In the genomic region with DNA sequence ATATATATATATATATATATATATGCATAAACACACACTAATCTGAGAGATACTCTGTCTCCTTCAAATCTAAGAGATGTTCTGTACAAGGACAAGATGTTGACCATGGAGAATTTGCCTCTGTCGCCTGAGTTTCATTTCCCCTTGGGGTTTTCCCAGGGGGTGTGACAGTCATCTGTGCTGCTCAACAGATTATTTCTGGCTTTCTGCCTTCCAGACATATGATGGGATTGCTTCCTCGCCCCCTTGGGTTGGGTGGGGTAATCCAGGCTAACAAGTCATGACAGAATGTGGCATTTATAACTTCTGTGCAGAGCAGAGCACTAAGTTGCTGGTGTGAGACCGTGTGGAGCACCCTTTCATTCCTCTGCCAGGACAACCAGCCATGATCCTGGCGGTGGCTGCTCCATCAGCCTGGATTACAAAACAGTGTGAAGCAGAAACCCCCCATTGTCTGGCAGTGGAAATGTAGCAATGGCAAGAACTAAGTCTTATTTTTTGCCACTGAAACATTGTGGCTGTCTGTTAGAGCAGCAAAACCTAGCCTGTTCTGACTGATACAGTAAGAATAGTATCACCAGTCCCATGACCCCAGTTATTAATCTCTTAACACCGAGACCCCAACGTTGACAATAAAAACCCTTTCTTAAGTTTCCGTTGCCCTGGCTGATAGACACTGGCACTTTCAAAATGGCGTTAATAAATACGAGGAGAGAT, we compare ENCODE assay signal across 1 cellular context.
TF ChIP-seq lines count a peak whose summit lies in the region.

No MANE protein-coding gene starts in this region.

TF ChIP-seq in GM23338, 12 proteins besides CTCF, POLR2A, EP300 and RAD21 (continued from another document):
- no peak for TF ChIP-seq NANOG (IDR thresholded peaks at IDR 0.05; ENCODE audit: borderline replicate concordance)
- TF ChIP-seq POLR2AphosphoS5 (IDR thresholded peaks at IDR 0.05; ENCODE audit: low read depth), result no peak
- no peak for TF ChIP-seq JUNB (IDR thresholded peaks at IDR 0.05; ENCODE audit: unreplicated experiment)
- no peak for TF ChIP-seq EZH2 (IDR thresholded peaks at IDR 0.05; ENCODE audit: low read depth, unreplicated experiment)
- no peak for TF ChIP-seq CREB1 (CRISPR knock-in tag; IDR thresholded peaks at IDR 0.05; ENCODE audit: low read depth)
- no peak for TF ChIP-seq STAT1 (IDR thresholded peaks at IDR 0.05; ENCODE audit: unreplicated experiment)
- TF ChIP-seq, protein P1, sequence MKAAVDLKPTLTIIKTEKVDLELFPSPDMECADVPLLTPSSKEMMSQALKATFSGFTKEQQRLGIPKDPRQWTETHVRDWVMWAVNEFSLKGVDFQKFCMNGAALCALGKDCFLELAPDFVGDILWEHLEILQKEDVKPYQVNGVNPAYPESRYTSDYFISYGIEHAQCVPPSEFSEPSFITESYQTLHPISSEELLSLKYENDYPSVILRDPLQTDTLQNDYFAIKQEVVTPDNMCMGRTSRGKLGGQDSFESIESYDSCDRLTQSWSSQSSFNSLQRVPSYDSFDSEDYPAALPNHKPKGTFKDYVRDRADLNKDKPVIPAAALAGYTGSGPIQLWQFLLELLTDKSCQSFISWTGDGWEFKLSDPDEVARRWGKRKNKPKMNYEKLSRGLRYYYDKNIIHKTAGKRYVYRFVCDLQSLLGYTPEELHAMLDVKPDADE (IDR thresholded peaks at IDR 0.05), result no peak
- no peak for TF ChIP-seq ZNF114 (CRISPR knock-in tag; IDR thresholded peaks at IDR 0.05)
- TF ChIP-seq ZNF331 (CRISPR knock-in tag; IDR thresholded peaks at IDR 0.05; ENCODE audit: low read depth), result no peak
